ENCODE assay signal across 2 cellular contexts in genomic region chr2:162926501-162926900, GRCh38.
TF ChIP-seq lines count a peak whose summit lies in the region.

No MANE protein-coding gene starts in this region.

TF ChIP-seq in IMR-90, 13 proteins besides CTCF, POLR2A, EP300 and RAD21:
- no peak for TF ChIP-seq MXI1 (IDR thresholded peaks at IDR 0.05; ENCODE audit: borderline replicate concordance, low read depth, low read length)
- no peak for TF ChIP-seq CHD1 (IDR thresholded peaks at IDR 0.05; ENCODE audit: low read depth, low read length)
- no peak for TF ChIP-seq FOS (IDR thresholded peaks at IDR 0.05; ENCODE audit: low read depth, low read length)
- TF ChIP-seq SMC3 (IDR thresholded peaks at IDR 0.05; ENCODE audit: low read depth, low read length), result no peak
- no peak for TF ChIP-seq USF2 (IDR thresholded peaks at IDR 0.05; ENCODE audit: low read depth, low read length)
- no peak for TF ChIP-seq NFE2L2 (IDR thresholded peaks at IDR 0.05; ENCODE audit: low read depth, low read length)
- no peak for TF ChIP-seq RFX5 (IDR thresholded peaks at IDR 0.05; ENCODE audit: low read depth, low read length)

TF ChIP-seq in HepG2, 621 proteins besides CTCF, POLR2A, EP300 and RAD21:
- TF ChIP-seq GATAD2A (CRISPR knock-in tag; IDR thresholded peaks at IDR 0.05), result no peak
- no peak for TF ChIP-seq KIAA2018 (CRISPR knock-in tag; IDR thresholded peaks at IDR 0.05; ENCODE audit: borderline replicate concordance)
- no peak for TF ChIP-seq ZNF230 (CRISPR knock-in tag; IDR thresholded peaks at IDR 0.05)
- TF ChIP-seq ZNF772 (CRISPR knock-in tag; IDR thresholded peaks at IDR 0.05), result no peak
- no peak for TF ChIP-seq GABPA (IDR thresholded peaks at IDR 0.05; ENCODE audit: low read depth, low read length)
- no peak for TF ChIP-seq GABPA (CRISPR knock-in tag; IDR thresholded peaks at IDR 0.05; ENCODE audit: low read depth)
- TF ChIP-seq ZSCAN12 (CRISPR knock-in tag; IDR thresholded peaks at IDR 0.05), result no peak
- no peak for TF ChIP-seq ZBTB44 (CRISPR knock-in tag; IDR thresholded peaks at IDR 0.05)
- no peak for TF ChIP-seq ZNF282 (IDR thresholded peaks at IDR 0.05; ENCODE audit: partially characterized antibody)
- TF ChIP-seq HNF4A (CRISPR knock-in tag; IDR thresholded peaks at IDR 0.05), result no peak
- TF ChIP-seq ZNF44 (CRISPR knock-in tag; IDR thresholded peaks at IDR 0.05), result no peak
- TF ChIP-seq ZNF672 (CRISPR knock-in tag; IDR thresholded peaks at IDR 0.05), result no peak
- no peak for TF ChIP-seq KMT2A (CRISPR knock-in tag; IDR thresholded peaks at IDR 0.05)
- no peak for TF ChIP-seq ZSCAN31 (CRISPR knock-in tag; IDR thresholded peaks at IDR 0.05; ENCODE audit: low read depth)
- no peak for TF ChIP-seq TAF1 (CRISPR knock-in tag; IDR thresholded peaks at IDR 0.05)
- TF ChIP-seq ZBTB1 (CRISPR knock-in tag; IDR thresholded peaks at IDR 0.05; ENCODE audit: borderline replicate concordance), result no peak
- no peak for TF ChIP-seq BCL6 (CRISPR knock-in tag; IDR thresholded peaks at IDR 0.05)
- no peak for TF ChIP-seq NFYC (CRISPR knock-in tag; IDR thresholded peaks at IDR 0.05)
- TF ChIP-seq ZNF792 (CRISPR knock-in tag; IDR thresholded peaks at IDR 0.05), result no peak
